ENCODE assay signal across 8 cellular contexts in genomic region chr1:155244368-155245162, GRCh38. TPM values are rescaled to one million over a fixed set of nuclear protein-coding genes. Genes with fewer than 3 reads are reported as not detected.
DNase-seq lines count a peak whose midpoint lies in the region; ATAC-seq and TF ChIP-seq lines count a peak whose summit lies in the region.

No MANE protein-coding gene starts in this region.

- H3K36me3 ChIP-seq in colonic mucosa: no peaks in the 10 kb centered on the region

- intact Hi-C loops in colonic mucosa (cut with DNase I): no loop called here

- H3K27ac ChIP-seq in colonic mucosa: peak overlapping the region; percentile 91

- peak overlapping the region; percentile 49 for H3K4me3 ChIP-seq in colonic mucosa

- ATAC-seq in HG03457 (IDR thresholded peaks at IDR 0.05; ENCODE audit: unreplicated experiment): peak; percentile 73

- H3K27me3 ChIP-seq in colonic mucosa: no peaks in the 10 kb centered on the region

- peak; percentile 16 for TF ChIP-seq CTCF in colonic mucosa (IDR thresholded peaks at IDR 0.05)

- H3K9ac ChIP-seq in colonic mucosa (ENCODE audit: low read depth in 2 of 2, low read length in 2 of 2): peak overlapping the region; percentile 81 to 91

- DNase-seq in C1 segment of cervical spinal cord (lab: John Stamatoyannopoulos, UW): peak; percentile 79 to 99 (median 95)
- peak; percentile 91 for DNase-seq in GM19240 (ENCODE audit: insufficient read length, low spot score)
- DNase-seq in NCI-H524 (lab: John Stamatoyannopoulos, UW): peak; percentile 99
- DNase-seq in activated CD4-positive, alpha-beta T cell treated with anti-CD3 and anti-CD28 coated beads for 4 hours: peak; percentile 85 to 88
- DNase-seq in colonic mucosa: peak; percentile 98
- peak; percentile 100 for DNase-seq in left kidney (ENCODE audit: low read depth, low spot score)
- peak; percentile 97 for DNase-seq in stimulated activated CD4-positive, alpha-beta T cell treated with anti-CD3 and anti-CD28 coated beads, Interleukin-1b, Interleukin-23, amount 100 ng/mL, for 48 hours

- peaks cover 4% of the 10 kb centered on the region for H3K4me1 ChIP-seq in colonic mucosa

- no peaks in the 10 kb centered on the region for H3K9me3 ChIP-seq in colonic mucosa

RNA-seq across cellular contexts. Expression of gene ENTREP3, which starts 10.7 kb away (rescaled TPM):
- 10 to 100 TPM; 22.0 to 34.2 TPM for total RNA-seq in colonic mucosa

RNA-seq across cellular contexts. Expression of gene SCAMP3, which starts 17.6 kb away (rescaled TPM):
- total RNA-seq in colonic mucosa: 10 to 100 TPM; 41.5 to 67.7 TPM

RNA-seq across cellular contexts. Expression of gene CLK2, which starts 28.7 kb away (rescaled TPM):
- total RNA-seq in colonic mucosa: 10 to 100 TPM; 31.7 to 66.4 TPM

RNA-seq across cellular contexts. Expression of gene HCN3, which starts 32.7 kb away (rescaled TPM):
- 10 to 100 TPM; 12.4 to 12.8 TPM for total RNA-seq in colonic mucosa

RNA-seq across cellular contexts. Expression of gene MTX1, which starts 36.1 kb away (rescaled TPM):
- 10 to 100 TPM; 37.5 to 55.8 TPM for total RNA-seq in colonic mucosa

Comparison
In these comparisons a context has a peak if more than half of its experiments do, and no peak if none do; other contexts are left out.
1. Peak in every context shown above with its lines: DNase-seq, ATAC-seq, H3K4me3 ChIP-seq and H3K27ac ChIP-seq.